8 cellular contexts compared by ENCODE assay signal in the genomic region with DNA sequence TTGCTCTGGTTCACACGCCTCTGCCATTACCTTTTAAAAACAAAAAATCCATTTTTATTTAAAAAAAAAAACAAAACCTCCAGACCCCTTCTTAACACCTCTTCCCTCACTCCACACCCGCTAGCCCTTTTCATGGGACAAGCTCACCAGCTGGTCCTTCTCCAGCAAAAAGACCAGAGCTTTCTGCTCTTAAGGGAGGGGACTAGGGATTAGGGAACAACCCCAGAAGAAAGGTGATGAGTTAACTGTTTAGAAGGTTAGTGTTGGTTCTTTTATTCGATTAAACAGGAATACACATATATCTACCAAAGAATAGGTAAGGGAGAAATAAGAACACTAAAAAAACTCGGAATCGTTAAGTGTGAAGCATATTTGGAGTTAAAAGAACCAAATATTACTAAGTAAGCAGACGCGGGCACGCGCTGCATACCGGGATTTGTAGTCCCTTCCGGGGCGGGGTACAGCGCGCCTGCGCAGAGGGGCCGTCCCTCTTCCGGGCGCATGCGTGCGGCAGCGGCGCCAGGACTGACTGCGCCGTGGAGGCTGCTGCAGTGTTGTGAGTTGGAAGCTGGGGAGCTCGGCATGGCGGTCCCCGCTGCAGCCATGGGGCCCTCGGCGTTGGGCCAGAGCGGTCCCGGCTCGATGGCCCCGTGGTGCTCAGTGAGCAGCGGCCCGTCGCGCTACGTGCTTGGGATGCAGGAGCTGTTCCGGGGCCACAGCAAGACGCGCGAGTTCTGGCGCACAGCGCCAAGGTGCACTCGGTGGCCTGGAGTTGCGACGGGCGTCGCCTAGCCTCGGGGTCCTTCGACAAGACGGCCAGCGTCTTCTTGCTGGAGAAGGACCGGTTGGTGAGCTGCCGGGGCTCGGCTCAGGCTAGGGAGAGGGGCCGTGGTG.
A peak's percentile ranks its signal among the peaks of the same experiment; 100 is the strongest.
DNase-seq lines count a peak whose midpoint lies in the region; ATAC-seq, FAIRE-seq and TF ChIP-seq lines count a peak whose summit lies in the region.
"Not testable (repeated sequence)": the region's sequence is repeated elsewhere in the genome, so short reads cannot be mapped to it uniquely, and the experiment has no call there.

No MANE protein-coding gene starts in this region.

- not testable (repeated sequence) for H3K36me3 Mint-ChIP-seq in stimulated activated naive CD8-positive, alpha-beta T cell treated with anti-CD3 and anti-CD28 coated beads, Interleukin-15, Interleukin-2, amounts not matched to agents 100 ng/mL and 50 ng/mL, for 24 hours (ENCODE audit: low read depth)

- peak overlapping the region; percentile 28 for H3K4me3 ChIP-seq in lower leg skin (ENCODE audit: low read depth, poor library complexity, severe bottlenecking)

- H3K9me3 Mint-ChIP-seq in stimulated activated naive CD8-positive, alpha-beta T cell treated with anti-CD3 and anti-CD28 coated beads, Interleukin-15, Interleukin-2, amounts not matched to agents 100 ng/mL and 50 ng/mL, for 24 hours: not testable (repeated sequence)

- not testable (repeated sequence) for H3K27me3 Mint-ChIP-seq in stimulated activated naive CD8-positive, alpha-beta T cell treated with anti-CD3 and anti-CD28 coated beads, Interleukin-15, Interleukin-2, amounts not matched to agents 100 ng/mL and 50 ng/mL, for 24 hours

- peak; percentile 40 for FAIRE-seq in HTR-8/SVneo (lab: Jason Lieb, UNC)

- 8% methylated on average over 3 of the region's 57 CpGs; no CpG with 5 or more reads in 1 of the 2 donors for WGBS in lower leg skin, 2 donors

- H3K27ac Mint-ChIP-seq in stimulated activated naive CD8-positive, alpha-beta T cell treated with anti-CD3 and anti-CD28 coated beads, Interleukin-15, Interleukin-2, amounts not matched to agents 100 ng/mL and 50 ng/mL, for 24 hours: not testable (repeated sequence)

- intact Hi-C loops in lower leg skin (cut with DNase I; ENCODE audit: low total_unique reads): not testable (repeated sequence)

- TF ChIP-seq CTCF in lower leg skin (IDR thresholded peaks at IDR 0.05): not testable (repeated sequence)

- not testable (repeated sequence) for H3K4me1 Mint-ChIP-seq in stimulated activated naive CD8-positive, alpha-beta T cell treated with anti-CD3 and anti-CD28 coated beads, Interleukin-15, Interleukin-2, amounts not matched to agents 100 ng/mL and 50 ng/mL, for 24 hours (ENCODE audit: low read depth)

- TF ChIP-seq POLR2A in erythroblast (IDR thresholded peaks at IDR 0.05; ENCODE audit: low read length); lower leg skin (IDR thresholded peaks at IDR 0.05): not testable (repeated sequence)

- ATAC-seq in GM19395 (IDR thresholded peaks at IDR 0.05; ENCODE audit: unreplicated experiment): peak; percentile 72
- peak; percentile 98 for ATAC-seq in HG02852 (IDR thresholded peaks at IDR 0.05; ENCODE audit: unreplicated experiment)

- H3K4me3 Mint-ChIP-seq in stimulated activated naive CD8-positive, alpha-beta T cell treated with anti-CD3 and anti-CD28 coated beads, Interleukin-15, Interleukin-2, amounts not matched to agents 100 ng/mL and 50 ng/mL, for 24 hours: peak overlapping the region; percentile 68

- DNase-seq in DMS53 (lab: John Stamatoyannopoulos, UW): peak; percentile 43
- not testable (repeated sequence) for DNase-seq in HTR-8/SVneo (ENCODE audit: insufficient read length, low spot score); lower leg skin (ENCODE audit: low spot score in 2 of 2)
- peak; percentile 44 for DNase-seq in activated CD4-positive, CD25-positive, alpha-beta regulatory T cell treated with anti-CD3 and anti-CD28 coated beads, Interleukin-2, amount 50 U/mL, for 72 hours
- DNase-seq in erythroblast (lab: John Stamatoyannopoulos, UW): peak; percentile 21 to 35
